Comparison of ENCODE assay signal across 1 cellular context in the genomic region with DNA sequence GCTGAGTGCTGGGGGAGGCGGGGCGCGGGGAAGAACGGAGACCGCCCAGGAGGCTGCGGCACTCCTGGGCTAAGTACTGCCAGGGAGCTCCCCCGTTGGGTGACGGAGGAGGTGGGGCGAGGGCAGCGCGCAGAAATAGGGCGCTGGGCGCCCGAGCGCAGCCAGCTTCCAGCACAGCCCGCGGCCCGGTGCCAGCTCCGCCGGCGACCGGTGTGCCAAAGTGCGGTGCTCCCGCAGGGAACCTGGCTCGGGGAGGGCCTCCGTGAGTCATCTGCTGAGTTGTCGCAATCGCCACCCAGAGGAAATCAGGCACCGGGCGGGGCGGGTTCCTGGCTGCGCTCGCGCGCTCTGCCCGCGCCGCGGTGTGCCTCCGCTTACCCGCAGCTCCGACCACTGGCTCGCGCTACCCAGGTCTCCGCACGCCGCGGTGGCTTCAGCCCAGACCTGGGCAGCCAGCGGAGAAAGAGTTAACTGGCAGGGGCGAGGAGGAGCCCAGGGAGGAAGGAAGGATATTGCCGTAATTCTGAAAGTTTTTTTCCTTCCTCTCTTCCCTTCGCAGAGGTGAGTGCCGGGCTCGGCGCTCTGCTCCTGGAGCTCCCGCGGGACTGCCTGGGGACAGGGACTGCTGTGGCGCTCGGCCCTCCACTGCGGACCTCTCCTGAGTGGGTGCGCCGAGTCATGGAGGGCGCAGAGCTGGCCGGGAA.
TF ChIP-seq lines count a peak whose summit lies in the region.

A gene (plus strand): TSS at position 164 of the 704 bp plus-strand sequence. CDS start 515 bp downstream, at position 679.

TF ChIP-seq in IMR-90, 13 proteins besides CTCF, POLR2A, EP300 and RAD21 (continued from another document):
- TF ChIP-seq, protein P1, sequence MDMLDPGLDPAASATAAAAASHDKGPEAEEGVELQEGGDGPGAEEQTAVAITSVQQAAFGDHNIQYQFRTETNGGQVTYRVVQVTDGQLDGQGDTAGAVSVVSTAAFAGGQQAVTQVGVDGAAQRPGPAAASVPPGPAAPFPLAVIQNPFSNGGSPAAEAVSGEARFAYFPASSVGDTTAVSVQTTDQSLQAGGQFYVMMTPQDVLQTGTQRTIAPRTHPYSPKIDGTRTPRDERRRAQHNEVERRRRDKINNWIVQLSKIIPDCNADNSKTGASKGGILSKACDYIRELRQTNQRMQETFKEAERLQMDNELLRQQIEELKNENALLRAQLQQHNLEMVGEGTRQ (IDR thresholded peaks at IDR 0.05; ENCODE audit: low read depth, low read length), result no peak
- TF ChIP-seq, protein P2, sequence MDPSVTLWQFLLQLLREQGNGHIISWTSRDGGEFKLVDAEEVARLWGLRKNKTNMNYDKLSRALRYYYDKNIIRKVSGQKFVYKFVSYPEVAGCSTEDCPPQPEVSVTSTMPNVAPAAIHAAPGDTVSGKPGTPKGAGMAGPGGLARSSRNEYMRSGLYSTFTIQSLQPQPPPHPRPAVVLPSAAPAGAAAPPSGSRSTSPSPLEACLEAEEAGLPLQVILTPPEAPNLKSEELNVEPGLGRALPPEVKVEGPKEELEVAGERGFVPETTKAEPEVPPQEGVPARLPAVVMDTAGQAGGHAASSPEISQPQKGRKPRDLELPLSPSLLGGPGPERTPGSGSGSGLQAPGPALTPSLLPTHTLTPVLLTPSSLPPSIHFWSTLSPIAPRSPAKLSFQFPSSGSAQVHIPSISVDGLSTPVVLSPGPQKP (IDR thresholded peaks at IDR 0.05; ENCODE audit: borderline replicate concordance, low read depth, low read length), result no peak
- TF ChIP-seq BHLHE40 (IDR thresholded peaks at IDR 0.05; ENCODE audit: low read depth, low read length) (no peak), MAFK (IDR thresholded peaks at IDR 0.05; ENCODE audit: low read depth, low read length) (no peak), RCOR1 (IDR thresholded peaks at IDR 0.05; ENCODE audit: insufficient replicate concordance, low read length) (no peak), MAZ (IDR thresholded peaks at IDR 0.05; ENCODE audit: borderline replicate concordance, low read depth, low read length) (peak; percentile 48; the same call in 1 of the 2 replicates), MXI1 (IDR thresholded peaks at IDR 0.05; ENCODE audit: borderline replicate concordance, low read depth, low read length) (no peak), CHD1 (IDR thresholded peaks at IDR 0.05; ENCODE audit: low read depth, low read length) (no peak)
